ENCODE assay signal across 8 cellular contexts in the genomic region with DNA sequence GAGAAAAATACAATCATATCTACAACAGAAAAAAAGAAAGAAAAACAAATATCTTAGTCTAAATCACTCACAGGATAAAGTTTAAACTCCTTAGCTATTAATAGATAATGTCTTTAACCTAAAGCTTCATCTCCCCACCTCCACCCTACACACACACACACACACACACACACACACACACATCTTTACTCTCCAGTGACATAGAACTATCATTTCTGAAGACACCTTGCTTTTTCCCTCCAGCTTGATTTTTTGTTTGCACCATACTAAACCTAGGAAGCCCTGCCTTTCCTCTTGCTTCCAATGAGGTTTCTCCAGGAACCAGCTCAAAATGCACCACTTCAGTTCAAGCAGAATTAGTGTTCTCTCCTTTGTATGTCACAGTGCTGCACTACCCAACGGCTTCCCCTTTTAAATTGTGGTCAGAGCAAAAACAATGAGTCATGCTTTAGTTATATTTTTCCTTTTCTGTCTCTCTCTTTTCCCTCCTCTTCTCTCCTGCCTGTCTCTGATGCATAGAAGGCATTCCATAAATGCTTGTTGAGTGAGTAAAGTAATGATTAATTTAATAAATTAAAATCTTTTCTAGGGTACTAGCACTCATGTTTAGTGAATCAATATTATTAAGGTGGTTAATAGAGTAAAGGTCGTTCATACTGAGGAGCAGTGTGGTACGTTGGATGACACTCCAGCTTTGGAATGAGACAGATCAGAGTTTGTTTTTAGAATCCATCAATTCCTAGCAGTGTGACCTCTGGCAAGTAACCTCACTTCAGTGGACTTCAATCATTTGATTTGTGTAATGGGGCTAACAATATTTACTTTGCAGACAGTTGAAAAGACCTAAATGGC. TPM values are rescaled to one million over a fixed set of nuclear protein-coding genes. Genes with fewer than 3 reads are reported as not detected.
DNase-seq lines count a peak whose midpoint lies in the region; FAIRE-seq and TF ChIP-seq lines count a peak whose summit lies in the region.

No MANE protein-coding gene starts in this region.

- no peaks in the 10 kb centered on the region for H3K9me2 ChIP-seq in OCI-LY1 (ENCODE audit: low read depth, low read length)

- no peak overlapping the region for H2AFZ ChIP-seq in OCI-LY1 (ENCODE audit: low read length)

- CTCF ChIA-PET in HEK293T (lab: Yijun Ruan, JAX), result no interaction called here

- no peak for FAIRE-seq in urothelium cell line (lab: Jason Lieb, UNC)

- no peaks in the 10 kb centered on the region for H3K9me3 ChIP-seq in OCI-LY1 (ENCODE audit: low read length)
- no peaks in the 10 kb centered on the region for H3K9me3 ChIP-seq in tibial nerve

- H3K4me2 ChIP-seq in OCI-LY1 (ENCODE audit: low read length), result peak overlapping the region; percentile 76

- 11 to 14% methylated on average over 3 of the region's 3 CpGs for WGBS in tibial nerve, 2 donors

- DNase-seq in EL, result peak; percentile 89
- DNase-seq in H4 (ENCODE audit: low spot score), result peak; percentile 68
- peak; percentile 78 for DNase-seq in fibroblast of pulmonary artery (ENCODE audit: low read depth)
- peak; percentile 38 for DNase-seq in urothelium cell line (ENCODE audit: low spot score)
- DNase-seq in occipital lobe (lab: John Stamatoyannopoulos, UW), result no peak
- DNase-seq in HEK293T (ENCODE audit: extremely low spot score), result no peak
- DNase-seq in tibial nerve (ENCODE audit: low spot score in 2 of 2), result no peak

- no peak for TF ChIP-seq EP300 in tibial nerve (IDR thresholded peaks at IDR 0.05)

- no peaks in the 10 kb centered on the region; the same call in 1 of the 2 replicates for H3F3A ChIP-seq in OCI-LY1 (ENCODE audit: insufficient read depth, low read length)

- POLR2A ChIA-PET in HEK293T (lab: Yijun Ruan, JAX), result no interaction called here

- H3K36me3 ChIP-seq in OCI-LY1 (ENCODE audit: insufficient read depth, low read length) (no peaks in the 10 kb centered on the region), tibial nerve (no peaks in the 10 kb centered on the region)

- H3K4me1 ChIP-seq in OCI-LY1 (ENCODE audit: insufficient read depth, low read length, severe bottlenecking), result peaks cover 54% of the 10 kb centered on the region
- H3K4me1 ChIP-seq in tibial nerve, result no peaks in the 10 kb centered on the region

- no peaks in the 10 kb centered on the region for H4K20me1 ChIP-seq in OCI-LY1 (ENCODE audit: insufficient read depth, low read length)

- peak overlapping the region; percentile 63 for H3K4me3 ChIP-seq in OCI-LY1 (ENCODE audit: low read depth, low read length, poor library complexity, severe bottlenecking)
- H3K4me3 ChIP-seq in fibroblast of pulmonary artery (replicated peaks; ENCODE audit: low read depth, low read length), result no peak overlapping the region
- no peak overlapping the region for H3K4me3 ChIP-seq in tibial nerve

- no peak for TF ChIP-seq CTCF in OCI-LY1 (IDR thresholded peaks at IDR 0.05; ENCODE audit: low read length)
- TF ChIP-seq CTCF in fibroblast of pulmonary artery (IDR thresholded peaks at IDR 0.05; ENCODE audit: low read length, missing control alignments), result no peak
- TF ChIP-seq CTCF in tibial nerve (IDR thresholded peaks at IDR 0.05), result no peak

- H3K27me3 ChIP-seq in OCI-LY1 (ENCODE audit: insufficient read depth, low read length) (no peaks in the 10 kb centered on the region), tibial nerve (peaks cover 0 to 6% of the 10 kb centered on the region in 2 donors)

- H3K9ac ChIP-seq in OCI-LY1 (ENCODE audit: low read length), result peak overlapping the region; percentile 89

- no peaks in the 10 kb centered on the region for H3K79me2 ChIP-seq in OCI-LY1 (ENCODE audit: insufficient read depth, low read length)

- no peak for TF ChIP-seq POLR2A in tibial nerve (IDR thresholded peaks at IDR 0.05)

- H3K27ac ChIP-seq in OCI-LY1 (ENCODE audit: low read depth, low read length, poor library complexity, severe bottlenecking) (peak overlapping the region; percentile 96), tibial nerve (no peak overlapping the region)

TF ChIP-seq in HEK293T, 16 proteins besides CTCF, POLR2A, EP300 and RAD21:
- TF ChIP-seq CTBP1 (IDR thresholded peaks at IDR 0.05; ENCODE audit: borderline replicate concordance) (no peak), BHLHE40 (IDR thresholded peaks at IDR 0.05; ENCODE audit: borderline replicate concordance) (no peak), HDGF (IDR thresholded peaks at IDR 0.05; ENCODE audit: borderline replicate concordance) (no peak), ZNF384 (IDR thresholded peaks at IDR 0.05) (no peak), SP1 (IDR thresholded peaks at IDR 0.05) (no peak), L3MBTL2 (conservative IDR thresholded peaks at IDR 0.05) (no peak), TARDBP (IDR thresholded peaks at IDR 0.05) (no peak), SUZ12 (IDR thresholded peaks at IDR 0.05) (no peak), FOXK2 (IDR thresholded peaks at IDR 0.05) (no peak), FOXA1 (IDR thresholded peaks at IDR 0.05) (no peak), LEF1 (IDR thresholded peaks at IDR 0.05; ENCODE audit: borderline replicate concordance) (no peak), NFRKB (IDR thresholded peaks at IDR 0.05) (no peak), ARNT (IDR thresholded peaks at IDR 0.05) (no peak), FOXM1 (IDR thresholded peaks at IDR 0.05; ENCODE audit: borderline replicate concordance) (no peak)
- TF ChIP-seq, protein P1, sequence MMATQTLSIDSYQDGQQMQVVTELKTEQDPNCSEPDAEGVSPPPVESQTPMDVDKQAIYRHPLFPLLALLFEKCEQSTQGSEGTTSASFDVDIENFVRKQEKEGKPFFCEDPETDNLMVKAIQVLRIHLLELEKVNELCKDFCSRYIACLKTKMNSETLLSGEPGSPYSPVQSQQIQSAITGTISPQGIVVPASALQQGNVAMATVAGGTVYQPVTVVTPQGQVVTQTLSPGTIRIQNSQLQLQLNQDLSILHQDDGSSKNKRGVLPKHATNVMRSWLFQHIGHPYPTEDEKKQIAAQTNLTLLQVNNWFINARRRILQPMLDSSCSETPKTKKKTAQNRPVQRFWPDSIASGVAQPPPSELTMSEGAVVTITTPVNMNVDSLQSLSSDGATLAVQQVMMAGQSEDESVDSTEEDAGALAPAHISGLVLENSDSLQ (IDR thresholded peaks at IDR 0.05), result no peak

RNA-seq across cellular contexts. Expression of a gene that starts 5.9 kb away (rescaled TPM):
- total RNA-seq in H4 (2014; rRNA removed; shearing (Covaris generic)), result not detected in 2 replicates
- total RNA-seq in occipital lobe, result not detected
- total RNA-seq in tibial nerve, result under 1 TPM in 2 of 4 donors, not detected in 2; 0.21 to 0.59 TPM

Comparison
In these comparisons a context has a peak if more than half of its experiments do, and no peak if none do; other contexts are left out.
1. DNase-seq: peak in EL (single experiment), H4 (single experiment), fibroblast of pulmonary artery (single experiment) and urothelium cell line (single experiment); none in occipital lobe (single experiment), HEK293T (single experiment) and tibial nerve (0 of 2).